In genomic region chr20:1941226-1941625, GRCh38 we compare ENCODE assay signal across 17 cellular contexts. TPM values are rescaled to one million over a fixed set of nuclear protein-coding genes. Genes with fewer than 3 reads are reported as not detected.
A peak's percentile ranks its signal among the peaks of the same experiment; 100 is the strongest.
DNase-seq lines count a peak whose midpoint lies in the region; ATAC-seq and TF ChIP-seq lines count a peak whose summit lies in the region.
"Had no signal": no experiment of that assay in that cellular context is flagged by ENCODE, and none has a peak within 500 bp of the region (broad histone marks: within the 10 kb centered on the region; RNA-seq: fewer than 3 reads in every experiment).

No MANE protein-coding gene starts in this region.

- intact Hi-C loops in left lung (cut with DNase I), result no loop called here
- intact Hi-C loops in transverse colon (cut with DNase I; ENCODE audit: low total_unique reads), result no loop called here

- peak; percentile 98 for DNase-seq in RWPE1 (ENCODE audit: low spot score)
- peak; percentile 60 for DNase-seq in epithelial cell of prostate (ENCODE audit: low read depth, low spot score)
- DNase-seq in left lung, result no peak
- DNase-seq in transverse colon, result no peak
- DNase-seq: activated CD4-positive, alpha-beta T cell treated with anti-CD3 and anti-CD28 coated beads for 36 hours; CD4-positive, alpha-beta memory T cell; EL; heart left ventricle; NCI-H446 treated with DMSO at 0.1 percent for 48 hours; testis had no signal

- H3K27ac ChIP-seq in RWPE1 (peak overlapping the region; percentile 88), epithelial cell of prostate (peak overlapping the region; percentile 63), left lung (no peak overlapping the region), temporal lobe (ENCODE audit: low read depth, low read length) (peak overlapping the region; percentile 41), transverse colon (no peak overlapping the region)
- H3K27ac ChIP-seq: heart left ventricle, SJSA1, testis had no signal

- no peak overlapping the region for H3K4me3 ChIP-seq in left lung
- no peak overlapping the region for H3K4me3 ChIP-seq in transverse colon
- H3K4me3 ChIP-seq: heart left ventricle, SJSA1, testis had no signal

- no peak for TF ChIP-seq POLR2A in transverse colon (IDR thresholded peaks at IDR 0.05)

- ATAC-seq in left lung, result peak; percentile 6
- no peak for ATAC-seq in HG03097 (IDR thresholded peaks at IDR 0.05; ENCODE audit: low FRiP score, unreplicated experiment)
- no peak for ATAC-seq in GM21576 (IDR thresholded peaks at IDR 0.05; ENCODE audit: unreplicated experiment)
- ATAC-seq: activated CD4-positive, alpha-beta T cell treated with anti-CD3 and anti-CD28 coated beads for 36 hours had no signal

- no peak for TF ChIP-seq CTCF in RWPE1 (conservative IDR thresholded peaks at IDR 0.05; ENCODE audit: low read depth)
- no peak for TF ChIP-seq CTCF in left lung (IDR thresholded peaks at IDR 0.05)
- no peak for TF ChIP-seq CTCF in transverse colon (IDR thresholded peaks at IDR 0.05)

- in situ Hi-C loops in transverse colon (cut with MboI; ENCODE audit: low pct_ligation_motif_present in 1 of 4, low pct_unique_long_range_greater_than_20kb in 1 of 4, low sequenced_read_pairs in 3 of 4), result no loop called here

- no peak for TF ChIP-seq EP300 in transverse colon (IDR thresholded peaks at IDR 0.05; ENCODE audit: low read depth)

- POLR2A ChIA-PET in RWPE1 (lab: Yijun Ruan, JAX; ENCODE audit: low non-redundant PET), result no interaction called here

- CTCF ChIA-PET in RWPE1 (lab: Yijun Ruan, JAX), result interaction anchor here (0.5 kb wide), 1 partner anchor 454 kb away, joined by 3 read pairs; no protein-coding TSS in a partner anchor

- H3K27me3 ChIP-seq in left lung (peaks cover 0 to 43% of the 10 kb centered on the region in 2 donors), transverse colon (no peaks in the 10 kb centered on the region)
- H3K27me3 ChIP-seq: testis had no signal

- H3K4me1 ChIP-seq in left lung (peaks cover 2 to 65% of the 10 kb centered on the region in 2 donors), transverse colon (peaks cover 0 to 22% (median 10%) of the 10 kb centered on the region in 4 donors)
- H3K4me1 ChIP-seq: SJSA1, testis had no signal

- 61% methylated on average over 8 of the region's 8 CpGs; no CpG with 5 or more reads in 1 of the 2 donors for WGBS in transverse colon (ENCODE audit: low coverage in 1 of 2), 2 donors

- H3K36me3 ChIP-seq in left lung, result peaks cover 0 to 30% of the 10 kb centered on the region in 2 donors
- no peaks in the 10 kb centered on the region for H3K36me3 ChIP-seq in transverse colon
- H3K36me3 ChIP-seq: SJSA1 had no signal

- H3K9me3 ChIP-seq in left lung (no peaks in the 10 kb centered on the region), transverse colon (no peaks in the 10 kb centered on the region)
- H3K9me3 ChIP-seq: heart left ventricle, SJSA1, testis had no signal

RNA-seq across cellular contexts. Expression of gene SIRPA, which starts 46.0 kb away (rescaled TPM):
- total RNA-seq in left lung (100 to 1,000 TPM in 1 of 2 donors, 10 to 100 TPM in 1; 43.9 to 102 TPM), temporal lobe (9.3 TPM), transverse colon (10 to 100 TPM in 3 of 4 donors, 1 to 10 TPM in 1; 9.0 to 46.6 (median 18.6) TPM)

RNA-seq across cellular contexts. Expression of gene PDYN, which starts 52.6 kb away (rescaled TPM):
- not detected for total RNA-seq in left lung
- 4.9 TPM for total RNA-seq in temporal lobe
- not detected for total RNA-seq in transverse colon
- total RNA-seq: activated CD4-positive, alpha-beta T cell treated with anti-CD3 and anti-CD28 coated beads for 36 hours; CD4-positive, alpha-beta memory T cell; endothelial cell of umbilical vein; H4; heart left ventricle; HT-29 had no signal

Comparison
In these comparisons a context has a peak if more than half of its experiments do, and no peak if none do; other contexts are left out.
1. DNase-seq: peak in RWPE1 (single experiment) and epithelial cell of prostate (single experiment); none in left lung (0 of 2) and transverse colon (single experiment).
2. H3K27ac ChIP-seq: peak in RWPE1 (single experiment), epithelial cell of prostate (single experiment) and temporal lobe (single experiment); none in left lung (0 of 2) and transverse colon (0 of 4).